1 cellular context compared by ENCODE assay signal in genomic region chr15:68317281-68318007, GRCh38.
TF ChIP-seq lines count a peak whose summit lies in the region.

No MANE protein-coding gene starts in this region.

TF ChIP-seq in A549, 52 proteins besides CTCF, POLR2A, EP300 and RAD21 (continued from another document):
- TF ChIP-seq E2F6 (IDR thresholded peaks at IDR 0.05; ENCODE audit: borderline replicate concordance, low read depth) (no peak), ATOH8 (CRISPR knock-in tag; IDR thresholded peaks at IDR 0.05; ENCODE audit: low read depth) (no peak), ELK1 (IDR thresholded peaks at IDR 0.05; ENCODE audit: low read depth, low read length) (no peak), SREBF2 (IDR thresholded peaks at IDR 0.05) (no peak), REST (IDR thresholded peaks at IDR 0.05) (no peak), PBX3 (IDR thresholded peaks at IDR 0.05) (no peak)
